In genomic region chrX:72169008-72169728, GRCh38 we compare ENCODE assay signal across 1 cellular context.
TF ChIP-seq lines count a peak whose summit lies in the region.

No MANE protein-coding gene starts in this region.

TF ChIP-seq in endothelial cell of umbilical vein, 7 proteins besides CTCF, POLR2A, EP300 and RAD21 (continued from another document):
- TF ChIP-seq MYC (IDR thresholded peaks at IDR 0.05; ENCODE audit: low read depth, low read length), result no peak
- TF ChIP-seq FOS (IDR thresholded peaks at IDR 0.05; ENCODE audit: borderline replicate concordance, insufficient read depth, low read length), result no peak
- no peak for TF ChIP-seq POLR2AphosphoS5 (IDR thresholded peaks at IDR 0.05; ENCODE audit: insufficient read depth, low read depth, low read length)
TF ChIP-seq in endothelial cell of umbilical vein: peak in this region for 0.
